Comparison of ENCODE assay signal across 6 cellular contexts in genomic region chr19:19488041-19488874, GRCh38. TPM values are rescaled to one million over a fixed set of nuclear protein-coding genes. Genes with fewer than 3 reads are reported as not detected.
A peak's percentile ranks its signal among the peaks of the same experiment; 100 is the strongest.
DNase-seq lines count a peak whose midpoint lies in the region; ATAC-seq and TF ChIP-seq lines count a peak whose summit lies in the region.

No MANE protein-coding gene starts in this region.

- H3K36me3 Mint-ChIP-seq in activated naive CD4-positive, alpha-beta T cell treated with anti-CD3 and anti-CD28 coated beads, Interleukin-2, amount 10 ng/mL, durations not matched to agents 7 days and 5 days = peaks cover 25% of the 10 kb centered on the region
- H3K36me3 Mint-ChIP-seq in type B pancreatic cell = peaks cover 1% of the 10 kb centered on the region

- peak overlapping the region; percentile 99 for H3K27ac Mint-ChIP-seq in activated naive CD4-positive, alpha-beta T cell treated with anti-CD3 and anti-CD28 coated beads, Interleukin-2, amount 10 ng/mL, durations not matched to agents 7 days and 5 days
- peak overlapping the region; percentile 94 for H3K27ac Mint-ChIP-seq in type B pancreatic cell

- WGBS in right cardiac atrium = 44% methylated on average over 18 of the region's 18 CpGs

- peak overlapping the region; percentile 7 for H3K27ac ChIP-seq in right cardiac atrium (ENCODE audit: low read length)

- H3K27me3 Mint-ChIP-seq in activated naive CD4-positive, alpha-beta T cell treated with anti-CD3 and anti-CD28 coated beads, Interleukin-2, amount 10 ng/mL, durations not matched to agents 7 days and 5 days = no peaks in the 10 kb centered on the region
- H3K27me3 Mint-ChIP-seq in type B pancreatic cell = no peaks in the 10 kb centered on the region

- peaks cover 52% of the 10 kb centered on the region for H3K4me1 Mint-ChIP-seq in activated naive CD4-positive, alpha-beta T cell treated with anti-CD3 and anti-CD28 coated beads, Interleukin-2, amount 10 ng/mL, durations not matched to agents 7 days and 5 days
- H3K4me1 Mint-ChIP-seq in type B pancreatic cell (ENCODE audit: unreplicated experiment) = peaks cover 55% of the 10 kb centered on the region

- no peak for DNase-seq in activated naive CD4-positive, alpha-beta T cell treated with anti-CD3 and anti-CD28 coated beads, Interleukin-2, amount 10 ng/mL, durations not matched to agents 7 days and 5 days
- DNase-seq in activated naive CD4-positive, alpha-beta T cell treated with Interleukin-2 at 50 U/mL for 16 hours = no peak
- DNase-seq in right cardiac atrium (peak in 2 of 3 donors; percentile 73 to 74), type B pancreatic cell (ENCODE audit: extremely low spot score, unreplicated experiment) (no peak), OCI-M2 (lab: John Stamatoyannopoulos, UW; ENCODE audit: unreplicated experiment) (no peak), NCI-H526 treated with DMSO at 0.1 percent for 48 hours (lab: John Stamatoyannopoulos, UW) (no peak)

- ATAC-seq in right cardiac atrium = no peak

- H3K4me3 ChIP-seq in right cardiac atrium (ENCODE audit: low read length) = no peak overlapping the region

- no peaks in the 10 kb centered on the region for H3K27me3 ChIP-seq in right cardiac atrium (ENCODE audit: control insufficient read depth, insufficient read depth)

- H3K4me1 ChIP-seq in right cardiac atrium (ENCODE audit: control insufficient read depth, insufficient read depth, low read length) = peaks cover 17% of the 10 kb centered on the region

- no peak for TF ChIP-seq CTCF in type B pancreatic cell (conservative IDR thresholded peaks at IDR 0.05)

- H3K9me3 Mint-ChIP-seq in activated naive CD4-positive, alpha-beta T cell treated with anti-CD3 and anti-CD28 coated beads, Interleukin-2, amount 10 ng/mL, durations not matched to agents 7 days and 5 days = no peaks in the 10 kb centered on the region
- no peaks in the 10 kb centered on the region for H3K9me3 Mint-ChIP-seq in type B pancreatic cell

- H3K9me3 ChIP-seq in right cardiac atrium (ENCODE audit: control insufficient read depth, low read length) = no peaks in the 10 kb centered on the region

- intact Hi-C loops in right cardiac atrium (cut with DNase I) = loop anchor here in 1 of 4 donors (10.0 kb wide), 1 partner anchor 83 kb away; the partner anchor contains the start of gene GATAD2A

- CTCF ChIA-PET in activated naive CD4-positive, alpha-beta T cell treated with anti-CD3 and anti-CD28 coated beads, Interleukin-2, amount 10 ng/mL, durations not matched to agents 7 days and 5 days (lab: Charles Lee) = interaction anchor here (1.1 to 4.5 kb wide), 4 partner anchors 79 to 123 kb away, joined by 3 to 89 read pairs (median 14); partner anchors contain the start of gene GATAD2A

- H3K4me3 Mint-ChIP-seq in activated naive CD4-positive, alpha-beta T cell treated with anti-CD3 and anti-CD28 coated beads, Interleukin-2, amount 10 ng/mL, durations not matched to agents 7 days and 5 days = peak overlapping the region; percentile 54
- peak overlapping the region; percentile 77 for H3K4me3 Mint-ChIP-seq in type B pancreatic cell

RNA-seq across cellular contexts. Expression of gene TSSK6, which starts 27.1 kb away (rescaled TPM):
- under 1 TPM; 0.28 to 0.97 (median 0.82) TPM for total RNA-seq in right cardiac atrium
- 0.77 TPM for polyA plus RNA-seq in right cardiac atrium
- total RNA-seq in type B pancreatic cell (ENCODE audit: low replicate concordance) = 1.5 and 2.3 TPM in 2 replicates

RNA-seq across cellular contexts. Expression of gene NDUFA13, which starts 27.8 kb away (rescaled TPM):
- 1,000 to 10,000 TPM in 1 of 4 donors, 100 to 1,000 TPM in 3; 785 to 1,013 (median 850) TPM for total RNA-seq in right cardiac atrium
- polyA plus RNA-seq in right cardiac atrium = 1,226 TPM
- total RNA-seq in type B pancreatic cell (ENCODE audit: low replicate concordance) = 396 and 419 TPM in 2 replicates

RNA-seq across cellular contexts. Expression of gene YJEFN3, which starts 40.5 kb away (rescaled TPM):
- total RNA-seq in right cardiac atrium (1 to 10 TPM; 1.3 to 4.3 (median 1.6) TPM), type B pancreatic cell (ENCODE audit: low replicate concordance) (12.2 and 23.2 TPM in 2 replicates)
- polyA plus RNA-seq in right cardiac atrium = 2.9 TPM

RNA-seq across cellular contexts. Expression of gene CILP2, which starts 49.8 kb away (rescaled TPM):
- total RNA-seq in right cardiac atrium = under 1 TPM; 0.08 to 0.39 (median 0.22) TPM
- polyA plus RNA-seq in right cardiac atrium = 0.05 TPM
- total RNA-seq in type B pancreatic cell (ENCODE audit: low replicate concordance) = 0.74 and 3.2 TPM in 2 replicates

Comparison
In these comparisons a context has a peak if more than half of its experiments do, and no peak if none do; other contexts are left out.
1. DNase-seq: peak in right cardiac atrium (2 of 3); none in activated naive CD4-positive, alpha-beta T cell treated with anti-CD3 and anti-CD28 coated beads, Interleukin-2, amount 10 ng/mL, durations not matched to agents 7 days and 5 days (single experiment), activated naive CD4-positive, alpha-beta T cell treated with Interleukin-2 at 50 U/mL for 16 hours (single experiment), type B pancreatic cell (single experiment), OCI-M2 (single experiment) and NCI-H526 treated with DMSO at 0.1 percent for 48 hours (single experiment).